Comparison of ENCODE assay signal across 10 cellular contexts in the genomic region with DNA sequence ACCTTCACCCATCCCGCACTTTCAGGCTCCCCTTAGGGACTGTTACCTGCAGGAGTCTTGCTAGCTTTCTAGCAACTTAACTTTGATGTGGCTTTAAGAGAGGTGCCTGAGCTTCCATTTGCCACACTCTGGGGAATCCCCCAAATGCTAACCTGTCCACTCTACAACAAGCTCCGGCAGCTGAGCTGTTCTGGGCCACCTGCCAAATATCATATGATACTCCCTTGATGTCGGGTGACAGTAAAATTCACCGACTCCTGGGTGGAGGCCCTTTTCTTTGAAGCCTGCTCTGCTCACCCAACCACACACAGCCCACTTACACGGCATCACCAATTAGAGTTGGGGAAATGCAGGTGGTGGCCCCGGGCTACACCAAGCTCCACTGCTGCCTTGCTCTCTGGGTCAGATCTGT. TPM values are rescaled to one million over a fixed set of nuclear protein-coding genes. Genes with fewer than 3 reads are reported as not detected.
DNase-seq lines count a peak whose midpoint lies in the region; ATAC-seq and TF ChIP-seq lines count a peak whose summit lies in the region.
"Had no signal": no experiment of that assay in that cellular context is flagged by ENCODE, and none has a peak within 500 bp of the region (broad histone marks: within the 10 kb centered on the region; RNA-seq: fewer than 3 reads in every experiment).

No MANE protein-coding gene starts in this region.

- H3K9me3 ChIP-seq in RWPE2 (ENCODE audit: severe bottlenecking), result no peaks in the 10 kb centered on the region

- H3K27ac ChIP-seq in RWPE2 (ENCODE audit: poor library complexity, severe bottlenecking), result no peak overlapping the region
- H3K27ac ChIP-seq: parathyroid adenoma had no signal

- CTCF ChIA-PET in activated naive CD4-positive, alpha-beta T cell treated with anti-CD3 and anti-CD28 coated beads for 36 hours (lab: Charles Lee), result interaction anchor here (0.5 to 2.6 kb wide), 11 partner anchors 11 to 428 kb away, joined by 3 to 22 read pairs (median 4); a partner anchor contains a TSS

- H3K36me3 Mint-ChIP-seq in activated naive CD4-positive, alpha-beta T cell treated with anti-CD3 and anti-CD28 coated beads for 36 hours (ENCODE audit: low read depth), result no peaks in the 10 kb centered on the region
- H3K36me3 Mint-ChIP-seq in endothelial cell (ENCODE audit: low read depth, unreplicated experiment), result no peaks in the 10 kb centered on the region

- H3K4me3 ChIP-seq in RWPE2 (ENCODE audit: severe bottlenecking) (no peak overlapping the region), retinal pigment epithelial cell (ENCODE audit: low read length) (no peak overlapping the region)

- intact Hi-C loops in activated naive CD4-positive, alpha-beta T cell treated with anti-CD3 and anti-CD28 coated beads for 36 hours (cut with micrococcal nuclease), result loop anchor here (1.0 kb wide), 7 partner anchors 33 to 397 kb away; a partner anchor contains a TSS

- ATAC-seq in RWPE2 (ENCODE audit: low read depth) (peak; percentile 73), GM21390 (IDR thresholded peaks at IDR 0.05; ENCODE audit: unreplicated experiment) (no peak), HG03025 (IDR thresholded peaks at IDR 0.05; ENCODE audit: low FRiP score, unreplicated experiment) (no peak)

- H3K4me1 Mint-ChIP-seq in activated naive CD4-positive, alpha-beta T cell treated with anti-CD3 and anti-CD28 coated beads for 36 hours (ENCODE audit: low read depth), result peaks cover 66% of the 10 kb centered on the region
- H3K4me1 Mint-ChIP-seq in endothelial cell (ENCODE audit: unreplicated experiment), result peaks cover 46% of the 10 kb centered on the region

- H3K27ac Mint-ChIP-seq in activated naive CD4-positive, alpha-beta T cell treated with anti-CD3 and anti-CD28 coated beads for 36 hours, result no peak overlapping the region
- H3K27ac Mint-ChIP-seq in endothelial cell (ENCODE audit: unreplicated experiment), result no peak overlapping the region

- peaks cover 16% of the 10 kb centered on the region for H3K27me3 ChIP-seq in RWPE2 (ENCODE audit: insufficient read depth, poor library complexity, severe bottlenecking)

- H3K27me3 Mint-ChIP-seq in activated naive CD4-positive, alpha-beta T cell treated with anti-CD3 and anti-CD28 coated beads for 36 hours (ENCODE audit: low read depth), result peaks cover 49% of the 10 kb centered on the region
- peaks cover 1% of the 10 kb centered on the region for H3K27me3 Mint-ChIP-seq in endothelial cell (ENCODE audit: unreplicated experiment)

- TF ChIP-seq CTCF in RWPE2 (IDR thresholded peaks at IDR 0.05; ENCODE audit: poor library complexity, severe bottlenecking) (no peak), retinal pigment epithelial cell (conservative IDR thresholded peaks at IDR 0.05; ENCODE audit: low read depth, low read length) (no peak), endothelial cell (IDR thresholded peaks at IDR 0.05; ENCODE audit: unreplicated experiment) (no peak)

- no peaks in the 10 kb centered on the region for H3K4me1 ChIP-seq in RWPE2 (ENCODE audit: insufficient read depth, poor library complexity, severe bottlenecking)
- H3K4me1 ChIP-seq: parathyroid adenoma had no signal

- DNase-seq in NCI-H82 (lab: John Stamatoyannopoulos, UW), result peak; percentile 10
- DNase-seq in NCI-H82 treated with DMSO at 0.1 percent for 48 hours (lab: John Stamatoyannopoulos, UW; ENCODE audit: unreplicated experiment), result no peak
- no peak for DNase-seq in RWPE2 (ENCODE audit: low spot score)
- peak; percentile 89 for DNase-seq in activated naive CD4-positive, alpha-beta T cell treated with anti-CD3 and anti-CD28 coated beads for 36 hours
- DNase-seq in retinal pigment epithelial cell (ENCODE audit: low read depth), result peak; percentile 20
- no peak for DNase-seq in endothelial cell (ENCODE audit: low spot score)

- no peaks in the 10 kb centered on the region for H3K9me3 Mint-ChIP-seq in activated naive CD4-positive, alpha-beta T cell treated with anti-CD3 and anti-CD28 coated beads for 36 hours
- H3K9me3 Mint-ChIP-seq in endothelial cell (ENCODE audit: unreplicated experiment), result no peaks in the 10 kb centered on the region

- no peaks in the 10 kb centered on the region for H3K36me3 ChIP-seq in RWPE2 (ENCODE audit: low read depth)

- H3K4me3 Mint-ChIP-seq in activated naive CD4-positive, alpha-beta T cell treated with anti-CD3 and anti-CD28 coated beads for 36 hours, result no peak overlapping the region
- no peak overlapping the region for H3K4me3 Mint-ChIP-seq in endothelial cell (ENCODE audit: unreplicated experiment)

RNA-seq across cellular contexts. Expression of a gene that starts 38.0 kb away (rescaled TPM):
- total RNA-seq in activated naive CD4-positive, alpha-beta T cell treated with anti-CD3 and anti-CD28 coated beads for 36 hours, result not detected
- not detected for total RNA-seq in endothelial cell (ENCODE audit: unreplicated experiment)
- total RNA-seq: T-helper 2 cell treated with Interferon-gamma antibody and Interleukin-4, amounts not matched to agents 100 ng/mL and 5 ng/mL, for 36 hours had no signal

Comparison
In these comparisons a context has a peak if more than half of its experiments do, and no peak if none do; other contexts are left out.
1. DNase-seq: peak in NCI-H82 (single experiment), activated naive CD4-positive, alpha-beta T cell treated with anti-CD3 and anti-CD28 coated beads for 36 hours (single experiment) and retinal pigment epithelial cell (single experiment); none in NCI-H82 treated with DMSO at 0.1 percent for 48 hours (single experiment), RWPE2 (single experiment) and endothelial cell (single experiment).